13 cellular contexts compared by ENCODE assay signal in the genomic region with DNA sequence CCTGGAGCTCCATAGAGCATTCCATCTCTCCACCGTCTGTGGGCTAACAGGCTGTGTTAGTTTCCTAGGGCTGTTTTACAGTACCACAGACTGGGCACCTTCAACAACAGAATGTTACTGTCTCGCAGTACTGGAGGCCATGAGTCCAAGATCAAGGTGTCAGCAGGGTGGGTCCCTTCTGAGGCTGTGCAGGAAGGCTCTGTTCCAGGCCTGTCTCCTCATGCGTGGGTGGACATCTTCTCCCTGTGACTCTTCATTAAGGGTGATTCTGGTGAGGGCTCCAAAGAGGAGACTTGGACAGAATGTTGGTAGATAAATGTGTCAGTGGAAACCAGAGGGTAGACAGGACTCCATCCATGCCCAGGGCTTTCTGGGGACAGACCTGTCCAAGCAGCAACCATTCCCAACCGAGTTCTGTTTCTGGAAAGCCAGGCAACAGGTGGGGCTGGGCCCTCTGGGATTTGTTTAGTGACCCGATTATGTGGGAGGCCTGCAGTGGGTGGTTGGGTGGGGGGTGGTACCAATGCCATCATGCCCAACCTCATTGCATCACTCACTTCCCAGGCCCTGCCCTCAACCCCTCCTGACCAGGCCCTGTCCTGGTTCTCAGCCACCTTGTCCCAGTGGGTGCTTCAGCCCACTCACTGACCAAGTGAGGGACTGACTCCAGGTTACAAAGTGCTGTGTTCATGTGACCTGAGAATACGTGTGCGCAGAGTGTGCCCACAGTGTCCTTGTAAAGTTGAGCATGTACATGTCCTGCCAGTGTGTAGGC. TPM values are rescaled to one million over a fixed set of nuclear protein-coding genes. Genes with fewer than 3 reads are reported as not detected.
DNase-seq lines count a peak whose midpoint lies in the region; ATAC-seq and TF ChIP-seq lines count a peak whose summit lies in the region.
"Not testable (repeated sequence)": the region's sequence is repeated elsewhere in the genome, so short reads cannot be mapped to it uniquely, and the experiment has no call there.
"Had no signal": no experiment of that assay in that cellular context is flagged by ENCODE, and none has a peak within 500 bp of the region (broad histone marks: within the 10 kb centered on the region; RNA-seq: fewer than 3 reads in every experiment).

No MANE protein-coding gene starts in this region.

- not testable (repeated sequence) for H3K36me3 Mint-ChIP-seq in brain; endodermal cell (ENCODE audit: low read depth); neural crest cell (ENCODE audit: low read depth)

- peaks cover 10% of the 10 kb centered on the region for H3K4me1 ChIP-seq in DND-41 (ENCODE audit: insufficient read depth, low read length)
- not testable (repeated sequence) for H3K4me1 ChIP-seq in endodermal cell (ENCODE audit: control insufficient read depth, insufficient read depth, low read length)

- H2AFZ ChIP-seq in DND-41 (ENCODE audit: low read depth, low read length) = not testable (repeated sequence)

- TF ChIP-seq CTCF in DND-41 (IDR thresholded peaks at IDR 0.05; ENCODE audit: borderline replicate concordance, extremely low read depth, low read length, poor library complexity, severe bottlenecking); NB4 (IDR thresholded peaks at IDR 0.05; ENCODE audit: low read depth, low read length); brain (conservative IDR thresholded peaks at IDR 0.05); endodermal cell (conservative IDR thresholded peaks at IDR 0.05); neural crest cell (conservative IDR thresholded peaks at IDR 0.05): not testable (repeated sequence)

- not testable (repeated sequence) for H3K9ac ChIP-seq in DND-41 (ENCODE audit: low read depth, low read length); endodermal cell (ENCODE audit: extremely low read depth, low read length, poor library complexity, severe bottlenecking)

- peaks cover 60% of the 10 kb centered on the region for H3K27me3 Mint-ChIP-seq in brain
- H3K27me3 Mint-ChIP-seq in endodermal cell (ENCODE audit: insufficient read depth) = peaks cover 44% of the 10 kb centered on the region
- H3K27me3 Mint-ChIP-seq in neural crest cell (ENCODE audit: low read depth) = peaks cover 56% of the 10 kb centered on the region

- not testable (repeated sequence) for ATAC-seq in DND-41 (ENCODE audit: insufficient read depth, low read depth); left lobe of liver
- peak; percentile 2 for ATAC-seq in stimulated activated naive CD8-positive, alpha-beta T cell treated with anti-CD3 and anti-CD28 coated beads, Interleukin-15, Interleukin-2, amounts not matched to agents 100 U/mL and 50 U/mL, for 24 hours

- peak overlapping the region in 1 of 5 experiments; percentile 11 for H3K27ac Mint-ChIP-seq in brain
- not testable (repeated sequence) for H3K27ac Mint-ChIP-seq in endodermal cell; neural crest cell (ENCODE audit: unreplicated experiment)

- not testable (repeated sequence) for H3K9me3 ChIP-seq in DND-41 (ENCODE audit: insufficient read depth, low read length, severe bottlenecking); endodermal cell (ENCODE audit: control insufficient read depth, low read length)

- H3K4me2 ChIP-seq in DND-41 (ENCODE audit: insufficient read depth, low read length) = not testable (repeated sequence)

- 79 to 90% methylated on average over 2 to 6 of the region's 7 CpGs for WGBS in endodermal cell (ENCODE audit: insufficient coverage in 1 of 2, insufficient read length in 1 of 2), 2 experiments

- H3K27me3 ChIP-seq in DND-41 (ENCODE audit: insufficient read depth, low read length, poor library complexity) = not testable (repeated sequence)
- peaks cover 16% of the 10 kb centered on the region for H3K27me3 ChIP-seq in endodermal cell (ENCODE audit: control insufficient read depth, insufficient read depth, low read length, poor library complexity, severe bottlenecking)

- H3K4me3 ChIP-seq in DND-41 (ENCODE audit: low read depth in 1 of 2, low read length in 2 of 2); NB4 (ENCODE audit: low read depth, low read length); endodermal cell (ENCODE audit: low read length): not testable (repeated sequence)

- not testable (repeated sequence) for H4K20me1 ChIP-seq in DND-41 (ENCODE audit: insufficient read depth, low read length)

- not testable (repeated sequence) for DNase-seq in DND-41; neural crest cell (ENCODE audit: low read depth, low spot score); stimulated activated naive CD8-positive, alpha-beta T cell treated with anti-CD3 and anti-CD28 coated beads, Interleukin-15, Interleukin-2, amounts not matched to agents 100 U/mL and 50 U/mL, for 24 hours
- DNase-seq in NB4 (ENCODE audit: low read depth) (peak; percentile 34), endodermal cell (peak; percentile 56), left lobe of liver (ENCODE audit: low spot score) (peak; percentile 46)

- peak overlapping the region in 4 of 5 experiments; percentile 67 to 82 (median 81) for H3K4me3 Mint-ChIP-seq in brain
- peak overlapping the region; percentile 71 for H3K4me3 Mint-ChIP-seq in endodermal cell
- H3K4me3 Mint-ChIP-seq in neural crest cell = peak overlapping the region; percentile 90

- H3K27ac ChIP-seq in DND-41 (ENCODE audit: low read length) = peak overlapping the region; percentile 27
- not testable (repeated sequence) for H3K27ac ChIP-seq in endodermal cell (ENCODE audit: low read depth, low read length)

- not testable (repeated sequence) for H3K79me2 ChIP-seq in DND-41 (ENCODE audit: insufficient read depth, low read length)

- TF ChIP-seq POLR2A in NB4 (IDR thresholded peaks at IDR 0.05; ENCODE audit: extremely low read depth, insufficient read length) = not testable (repeated sequence)

- not testable (repeated sequence) for H3K36me3 ChIP-seq in DND-41 (ENCODE audit: insufficient read depth, low read length); endodermal cell (ENCODE audit: control insufficient read depth, insufficient read depth, low read length)

- H3K9me3 Mint-ChIP-seq in brain, endodermal cell, neural crest cell: not testable (repeated sequence)

- peaks cover 10% of the 10 kb centered on the region for H3K4me1 Mint-ChIP-seq in brain
- H3K4me1 Mint-ChIP-seq in endodermal cell, neural crest cell: not testable (repeated sequence)

RNA-seq across cellular contexts. Expression of a gene that starts 5.2 kb away (rescaled TPM):
- 1.6 TPM for polyA plus RNA-seq in brain (ENCODE audit: insufficient read depth, low read depth, low replicate concordance)
- total RNA-seq in endodermal cell (10 to 100 TPM; 13.1 to 18.4 TPM), left lobe of liver (5.7 TPM), neural crest cell (12.5 and 13.2 TPM in 2 replicates)
- 2.9 TPM for polyA plus RNA-seq in endodermal cell (2013, experiment 1 of 2)
- 4.7 TPM for polyA plus RNA-seq in endodermal cell (2013, experiment 2 of 2)
- total RNA-seq: Daoy had no signal

RNA-seq across cellular contexts. Expression of a gene that starts 15.0 kb away (rescaled TPM):
- not detected for polyA plus RNA-seq in brain (ENCODE audit: insufficient read depth, low read depth, low replicate concordance)
- 1 to 10 TPM in 1 of 2 donors, under 1 TPM in 1; 0.35 to 2.0 TPM for total RNA-seq in endodermal cell
- not detected for polyA plus RNA-seq in endodermal cell (2013, experiment 1 of 2)
- polyA plus RNA-seq in endodermal cell (2013, experiment 2 of 2) = not detected
- total RNA-seq in left lobe of liver = 0.38 TPM
- total RNA-seq in neural crest cell = 0.82 and 1.6 TPM in 2 replicates
- total RNA-seq: A673, Calu3, HepG2, HT-29, PC-9 had no signal
- polyA plus RNA-seq: HepG2 had no signal

RNA-seq across cellular contexts. Expression of a gene that starts 29.3 kb away (rescaled TPM):
- polyA plus RNA-seq in brain (ENCODE audit: insufficient read depth, low read depth, low replicate concordance) = not detected
- not detected for total RNA-seq in endodermal cell
- not detected for polyA plus RNA-seq in endodermal cell (2013, experiment 1 of 2)
- not detected for polyA plus RNA-seq in endodermal cell (2013, experiment 2 of 2)
- not detected for total RNA-seq in left lobe of liver
- not detected in 2 replicates for total RNA-seq in neural crest cell
- total RNA-seq: A673, Calu3, HepG2, HT-29, PC-9 had no signal
- polyA plus RNA-seq: HepG2 had no signal
